In genomic region chr1:93080424-93080823, GRCh38 we compare ENCODE assay signal across 7 cellular contexts. TPM values are rescaled to one million over a fixed set of nuclear protein-coding genes. Genes with fewer than 3 reads are reported as not detected.
DNase-seq lines count a peak whose midpoint lies in the region; ATAC-seq and TF ChIP-seq lines count a peak whose summit lies in the region.

No MANE protein-coding gene starts in this region.

- peak; percentile 58 for DNase-seq in G401 (ENCODE audit: low spot score)
- peak; percentile 45 to 83 for DNase-seq in NOMO-1 (lab: John Stamatoyannopoulos, UW; ENCODE audit: unreplicated experiment in 2 of 2)
- no peak for DNase-seq in breast epithelium (ENCODE audit: low spot score in 2 of 2)
- peak; percentile 79 for DNase-seq in kidney tubule cell (ENCODE audit: low spot score)
- peak; percentile 51 for DNase-seq in stromal cell of bone marrow (ENCODE audit: low read depth)

- peak overlapping the region; percentile 83 to 92 (median 88) for H3K4me3 ChIP-seq in breast epithelium

- peak in 2 of 3 donors; percentile 23 to 39 for TF ChIP-seq CTCF in breast epithelium (IDR thresholded peaks at IDR 0.05)

- in situ Hi-C loops in G401 (cut with HindIII; ENCODE audit: low sequenced_read_pairs) = no loop called here

- intact Hi-C loops in breast epithelium (cut with DNase I; ENCODE audit: low total_unique reads) = no loop called here

- ATAC-seq in GM21381 (IDR thresholded peaks at IDR 0.05; ENCODE audit: unreplicated experiment) (peak; percentile 66), HG03575 (IDR thresholded peaks at IDR 0.05; ENCODE audit: extremely low read depth, insufficient number of reproducible peaks, low FRiP score, unreplicated experiment) (peak; percentile 78)

- TF ChIP-seq POLR2A in breast epithelium (IDR thresholded peaks at IDR 0.05) = no peak

- no peaks in the 10 kb centered on the region for H3K4me1 ChIP-seq in breast epithelium

- no peaks in the 10 kb centered on the region for H3K27me3 ChIP-seq in breast epithelium

- H3K36me3 ChIP-seq in breast epithelium = no peaks in the 10 kb centered on the region

- H3K27ac ChIP-seq in breast epithelium = peak overlapping the region; percentile 92 to 94

- H3K9me3 ChIP-seq in breast epithelium = no peaks in the 10 kb centered on the region

RNA-seq across cellular contexts. Expression of gene MTF2, which starts 1.3 kb away (rescaled TPM):
- total RNA-seq in G401 (2014; rRNA removed; shearing (Covaris generic)) = 26.1 and 33.2 TPM in 2 replicates
- 10 to 100 TPM; 11.0 to 37.9 (median 32.1) TPM for total RNA-seq in breast epithelium

Comparison
In these comparisons a context has a peak if more than half of its experiments do, and no peak if none do; other contexts are left out.
1. DNase-seq: peak in G401 (single experiment), NOMO-1 (2 of 2), kidney tubule cell (single experiment) and stromal cell of bone marrow (single experiment); none in breast epithelium (0 of 2).